Comparison of ENCODE assay signal across 9 cellular contexts in the genomic region with DNA sequence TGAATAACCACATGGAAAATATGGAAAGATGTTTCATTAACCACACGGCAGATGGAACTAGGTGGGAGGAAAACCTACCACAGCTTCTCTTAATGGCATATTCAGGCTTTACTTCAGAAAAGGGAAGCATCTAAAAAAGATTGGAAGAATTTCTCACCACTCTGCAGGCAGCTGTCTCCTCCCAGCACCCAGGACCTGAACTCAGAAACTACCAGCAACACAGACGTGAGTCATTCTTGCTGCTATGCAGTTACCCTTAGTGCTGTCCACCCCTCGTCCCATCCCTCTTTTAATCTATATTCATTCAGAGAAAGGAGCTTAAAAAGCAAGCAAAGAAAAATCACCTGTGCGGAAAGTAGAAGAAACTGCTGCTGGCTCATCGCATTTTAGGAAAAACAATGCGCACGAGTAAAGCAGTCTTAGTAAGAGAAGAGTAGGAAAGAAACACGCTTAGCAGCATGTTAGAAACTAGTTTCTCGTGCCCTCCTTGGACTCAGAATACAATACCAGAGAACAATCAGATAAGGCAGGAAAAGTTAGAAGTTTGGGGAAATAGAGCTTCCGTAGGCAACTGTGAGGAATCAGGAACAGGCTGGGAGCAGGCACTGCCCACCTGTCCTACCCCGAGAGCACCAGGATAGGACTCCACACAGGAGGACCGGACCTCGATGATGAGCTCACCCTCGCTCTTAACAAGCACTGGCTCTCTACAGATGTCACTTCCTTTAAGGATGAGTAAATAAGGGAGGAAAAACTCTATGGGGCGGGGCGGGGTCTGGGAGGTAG. TPM values are rescaled to one million over a fixed set of nuclear protein-coding genes. Genes with fewer than 3 reads are reported as not detected.
DNase-seq lines count a peak whose midpoint lies in the region; ATAC-seq, FAIRE-seq and TF ChIP-seq lines count a peak whose summit lies in the region.
"Had no signal": no experiment of that assay in that cellular context is flagged by ENCODE, and none has a peak within 500 bp of the region (broad histone marks: within the 10 kb centered on the region; RNA-seq: fewer than 3 reads in every experiment).

No MANE protein-coding gene starts in this region.

- no peaks in the 10 kb centered on the region for H3K27me3 ChIP-seq in GM06990 (replicated peaks; ENCODE audit: control insufficient read depth, insufficient read depth, low read length)
- no peaks in the 10 kb centered on the region for H3K27me3 ChIP-seq in right cardiac atrium (ENCODE audit: control insufficient read depth, insufficient read depth)
- no peaks in the 10 kb centered on the region for H3K27me3 ChIP-seq in HAP-1 (ENCODE audit: low read depth)

- H3K4me3 ChIP-seq in GM06990 (replicated peaks; ENCODE audit: low read depth, low read length), result peak overlapping the region; percentile 47
- H3K4me3 ChIP-seq in right cardiac atrium (ENCODE audit: low read length), result peak overlapping the region; percentile 9
- H3K4me3 ChIP-seq in HAP-1, result no peak overlapping the region

- H3K4me1 ChIP-seq in right cardiac atrium (ENCODE audit: control insufficient read depth, insufficient read depth, low read length), result peaks cover 3% of the 10 kb centered on the region
- peaks cover 10% of the 10 kb centered on the region for H3K4me1 ChIP-seq in HAP-1

- in situ Hi-C loops in HAP-1 (cut with MboI; ENCODE audit: low sequenced_read_pairs), result no loop called here

- TF ChIP-seq CTCF in GM06990 (IDR thresholded peaks at IDR 0.05; ENCODE audit: insufficient read depth, low read length, poor library complexity, severe bottlenecking), result no peak

- FAIRE-seq in HTR-8/SVneo (lab: Jason Lieb, UNC), result no peak

- H3K36me3 ChIP-seq in GM06990 (ENCODE audit: control insufficient read depth, insufficient read depth, low read length) (no peaks in the 10 kb centered on the region), HAP-1 (replicated peaks) (no peaks in the 10 kb centered on the region)

- TF ChIP-seq POLR2A in Raji (IDR thresholded peaks at IDR 0.05; ENCODE audit: insufficient read depth, low read depth, low read length), result peak; percentile 47; the same call in 1 of the 2 replicates

- DNase-seq in GM06990 (ENCODE audit: extremely low read depth, insufficient read length), result peak; percentile 39
- no peak for DNase-seq in right cardiac atrium
- DNase-seq in HTR-8/SVneo (ENCODE audit: insufficient read length, low spot score), result no peak
- DNase-seq in HAP-1 (ENCODE audit: low spot score in 2 of 2), result no peak

- 67% methylated on average over 16 of the region's 16 CpGs for WGBS in right cardiac atrium

- intact Hi-C loops in right cardiac atrium (cut with DNase I), result loop anchor here in 2 of 4 donors (2.0 to 10.0 kb wide), 3 partner anchors 209 to 272 kb away; a partner anchor contains a TSS

- ATAC-seq in HG02610 (IDR thresholded peaks at IDR 0.05; ENCODE audit: unreplicated experiment) (peak; percentile 37), right cardiac atrium (peak in 1 of 2 donors; percentile 55), GM21737 (IDR thresholded peaks at IDR 0.05; ENCODE audit: unreplicated experiment) (no peak), HG02571 (IDR thresholded peaks at IDR 0.05; ENCODE audit: unreplicated experiment) (no peak)

- H3K9me3 ChIP-seq in right cardiac atrium (ENCODE audit: control insufficient read depth, low read length) (no peaks in the 10 kb centered on the region), HAP-1 (no peaks in the 10 kb centered on the region)

- H3K27ac ChIP-seq in right cardiac atrium (ENCODE audit: low read length), result no peak overlapping the region

RNA-seq across cellular contexts. Expression of a gene that starts 48.1 kb away (rescaled TPM):
- under 1 TPM in 2 of 4 donors, not detected in 2; 0.12 to 0.31 TPM for total RNA-seq in right cardiac atrium
- 0.05 TPM for polyA plus RNA-seq in right cardiac atrium
- total RNA-seq: SK-MEL-5 had no signal
